Comparison of ENCODE assay signal across 8 cellular contexts in the genomic region with DNA sequence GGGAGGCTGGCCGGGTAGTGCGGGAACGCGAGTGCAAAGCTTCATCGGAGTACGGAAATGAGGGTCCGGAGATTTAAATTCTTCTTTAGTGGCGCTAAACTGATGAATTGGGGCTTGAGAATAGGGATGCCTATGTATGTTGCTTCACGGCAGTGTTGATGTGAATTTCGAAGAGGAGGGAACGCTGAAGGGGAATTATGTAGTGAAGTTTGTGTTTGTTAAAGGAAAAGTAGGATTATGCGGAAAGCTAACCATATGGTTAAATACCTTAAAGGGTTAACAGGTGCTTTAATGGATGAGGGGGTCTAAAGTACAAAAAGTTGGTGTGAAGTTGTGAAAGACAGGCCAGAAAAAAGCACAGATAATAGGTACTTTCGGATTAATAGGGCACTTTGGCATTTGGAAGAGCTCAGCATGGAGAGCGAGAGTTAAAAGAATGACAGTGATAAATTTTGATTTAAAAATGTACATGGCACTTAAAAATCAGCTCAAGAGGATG. TPM values are rescaled to one million over a fixed set of nuclear protein-coding genes. Genes with fewer than 3 reads are reported as not detected.
DNase-seq lines count a peak whose midpoint lies in the region; ATAC-seq, FAIRE-seq and TF ChIP-seq lines count a peak whose summit lies in the region.

No MANE protein-coding gene starts in this region.

- no peak for FAIRE-seq in pancreas (lab: Jason Lieb, UNC)

- WGBS in esophagus, 2 donors, result 4 to 5% methylated on average over 14 of the region's 14 CpGs
- 2% methylated on average over 14 of the region's 14 CpGs for WGBS in pancreas, 2 donors

- POLR2A ChIA-PET in CD8-positive, alpha-beta T cell (lab: Charles Lee), result interaction anchor here (0.6 to 1.6 kb wide), 5 partner anchors 20 to 1768 kb away, joined by 3 to 8 read pairs (median 3); partner anchors contain the start of gene SH3GLB1

- H3K27ac ChIP-seq in CD8-positive, alpha-beta T cell (ENCODE audit: low read depth, low read length), result peak overlapping the region; percentile 70
- H3K27ac ChIP-seq in esophagus (ENCODE audit: low read depth in 2 of 2, low read length in 1 of 2) (peak overlapping the region; percentile 79 to 84), pancreas (peak overlapping the region in 3 of 4 donors; percentile 73 to 83 (median 82))

- H3K27me3 ChIP-seq in CD8-positive, alpha-beta T cell (ENCODE audit: insufficient read depth, low read length), result no peaks in the 10 kb centered on the region
- no peaks in the 10 kb centered on the region for H3K27me3 ChIP-seq in MG63
- no peaks in the 10 kb centered on the region for H3K27me3 ChIP-seq in esophagus (ENCODE audit: control insufficient read depth in 1 of 2, insufficient read depth in 2 of 2, low read length in 2 of 2)
- no peaks in the 10 kb centered on the region for H3K27me3 ChIP-seq in pancreas

- H3K9me3 ChIP-seq in CD8-positive, alpha-beta T cell (ENCODE audit: low read length), result no peaks in the 10 kb centered on the region
- H3K9me3 ChIP-seq in MG63 (no peaks in the 10 kb centered on the region), esophagus (ENCODE audit: control insufficient read depth in 2 of 2, insufficient read depth in 1 of 2, low read depth in 1 of 2, low read length in 1 of 2) (no peaks in the 10 kb centered on the region), pancreas (no peaks in the 10 kb centered on the region), T-helper 17 cell (ENCODE audit: control insufficient read depth, low read length, poor library complexity, severe bottlenecking) (no peaks in the 10 kb centered on the region)

- CTCF ChIA-PET in CD8-positive, alpha-beta T cell (lab: Charles Lee), result interaction anchor here (1.0 to 1.9 kb wide), 7 partner anchors 49 to 211 kb away, joined by 3 to 6 read pairs (median 4); partner anchors contain the start of gene SH3GLB1

- no peaks in the 10 kb centered on the region for H3K36me3 ChIP-seq in CD8-positive, alpha-beta T cell (ENCODE audit: insufficient read depth, low read length)
- H3K36me3 ChIP-seq in MG63, result peaks cover 2% of the 10 kb centered on the region
- no peaks in the 10 kb centered on the region for H3K36me3 ChIP-seq in esophagus (ENCODE audit: control insufficient read depth in 2 of 2, insufficient read depth in 2 of 2, low read length in 1 of 2)
- H3K36me3 ChIP-seq in pancreas, result no peaks in the 10 kb centered on the region

- DNase-seq in CD8-positive, alpha-beta T cell, result no peak
- DNase-seq in MG63 (no peak), pancreas (no peak), NCI-H446 (lab: John Stamatoyannopoulos, UW) (no peak), NCI-H146 (lab: John Stamatoyannopoulos, UW) (no peak), T-helper 17 cell (no peak)
- DNase-seq in effector CD8-positive, alpha-beta T cell (lab: John Stamatoyannopoulos, UW), result no peak

- H3K4me3 Mint-ChIP-seq in CD8-positive, alpha-beta T cell, result no peak overlapping the region
- H3K4me3 Mint-ChIP-seq in T-helper 17 cell, result no peak overlapping the region

- intact Hi-C loops in CD8-positive, alpha-beta T cell (cut with DNase I, micrococcal nuclease), result loop anchor here (2.0 to 10.0 kb wide), 8 partner anchors 47 to 1975 kb away; partner anchors contain the start of genes BCL10 (in 1 of the 2), GTF2B (in 1 of the 2) and PKN2 (in 1 of the 2)
- intact Hi-C loops in pancreas (cut with DNase I), result no loop called here

- TF ChIP-seq CTCF in CD8-positive, alpha-beta T cell (IDR thresholded peaks at IDR 0.05), result no peak
- no peak for TF ChIP-seq CTCF in pancreas (IDR thresholded peaks at IDR 0.05)

- peaks cover 36% of the 10 kb centered on the region for H3K4me1 Mint-ChIP-seq in CD8-positive, alpha-beta T cell (ENCODE audit: low read depth)
- peaks cover 28% of the 10 kb centered on the region for H3K4me1 Mint-ChIP-seq in T-helper 17 cell

- H3K27me3 Mint-ChIP-seq in CD8-positive, alpha-beta T cell (ENCODE audit: low read depth), result no peaks in the 10 kb centered on the region
- no peaks in the 10 kb centered on the region for H3K27me3 Mint-ChIP-seq in T-helper 17 cell

- H3K9me3 Mint-ChIP-seq in CD8-positive, alpha-beta T cell, result no peaks in the 10 kb centered on the region

- H3K36me3 Mint-ChIP-seq in CD8-positive, alpha-beta T cell, result peaks cover 11% of the 10 kb centered on the region
- peaks cover 3% of the 10 kb centered on the region for H3K36me3 Mint-ChIP-seq in T-helper 17 cell (ENCODE audit: low read depth)

- peaks cover 31% of the 10 kb centered on the region for H3K4me1 ChIP-seq in CD8-positive, alpha-beta T cell (ENCODE audit: insufficient read depth, low read length)
- H3K4me1 ChIP-seq in esophagus (ENCODE audit: control insufficient read depth in 2 of 2, insufficient read depth in 2 of 2, low read length in 1 of 2), result peaks cover 0 to 3% of the 10 kb centered on the region in 2 donors
- peaks cover 12 to 31% (median 12%) of the 10 kb centered on the region in 3 donors for H3K4me1 ChIP-seq in pancreas

- ATAC-seq in CD8-positive, alpha-beta T cell, result no peak
- ATAC-seq in pancreas (no peak), T-helper 17 cell (no peak)

- peak overlapping the region; percentile 78 for H3K4me3 ChIP-seq in CD8-positive, alpha-beta T cell (ENCODE audit: low read depth, low read length)
- H3K4me3 ChIP-seq in MG63 (peak overlapping the region; percentile 81), esophagus (ENCODE audit: low read depth in 1 of 2, low read length in 2 of 2) (peak overlapping the region; percentile 68 to 90), pancreas (peak overlapping the region; percentile 68 to 86 (median 76))

- H3K27ac Mint-ChIP-seq in CD8-positive, alpha-beta T cell, result no peak overlapping the region
- H3K27ac Mint-ChIP-seq in T-helper 17 cell, result no peak overlapping the region

RNA-seq across cellular contexts. Expression of gene HS2ST1, which starts 1.4 kb away (rescaled TPM):
- total RNA-seq in CD8-positive, alpha-beta T cell, result 1 to 10 TPM; 6.0 to 6.6 TPM
- 7.8 and 17.4 TPM in 2 replicates for total RNA-seq in MG63 (2014; rRNA removed; shearing (Covaris generic); ENCODE audit: low replicate concordance)
- polyA plus RNA-seq in esophagus (1 to 10 TPM; 2.7 to 3.8 TPM), pancreas (1 to 10 TPM; 2.8 to 6.6 TPM)
- total RNA-seq in pancreas (10 to 100 TPM in 4 of 6 donors, 1 to 10 TPM in 2; 8.7 to 16.1 (median 13.8) TPM), T-helper 17 cell (10 to 100 TPM; 11.7 to 12.0 TPM)

RNA-seq across cellular contexts. Expression of gene SELENOF, which starts 1.9 kb away (rescaled TPM):
- total RNA-seq in CD8-positive, alpha-beta T cell, result 10 to 100 TPM; 74.5 to 78.6 TPM
- 202 and 203 TPM in 2 replicates for total RNA-seq in MG63 (2014; rRNA removed; shearing (Covaris generic); ENCODE audit: low replicate concordance)
- polyA plus RNA-seq in esophagus (10 to 100 TPM; 44.4 to 64.9 TPM), pancreas (10 to 100 TPM; 28.9 to 89.8 TPM)
- total RNA-seq in pancreas (10 to 100 TPM; 47.9 to 98.5 (median 80.2) TPM), T-helper 17 cell (100 to 1,000 TPM; 135 to 153 TPM)

Comparison
In these comparisons a context has a peak if more than half of its experiments do, and no peak if none do; other contexts are left out.
1. intact Hi-C loops: an anchor here in CD8-positive, alpha-beta T cell (2.0 to 10.0 kb wide); none called in pancreas.